In the genomic region with DNA sequence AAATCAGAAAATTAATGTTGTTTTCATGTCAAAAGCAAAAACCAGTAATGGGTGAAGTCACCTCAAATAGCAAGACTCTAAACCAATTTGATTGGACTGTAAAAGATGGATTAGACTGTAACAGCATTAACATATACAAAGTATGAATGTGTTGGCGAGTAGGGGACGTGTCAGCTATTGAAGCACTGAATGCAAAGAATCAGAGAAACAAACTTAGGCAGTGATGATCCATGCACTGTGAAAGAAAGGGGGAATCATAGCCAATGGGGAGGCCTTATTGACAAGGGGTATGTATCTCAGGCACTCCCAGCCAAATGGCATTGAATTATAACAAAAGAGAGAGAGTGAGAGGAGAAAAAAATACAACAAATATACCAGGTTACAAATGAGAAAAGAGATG, we compare ENCODE assay signal across 27 cellular contexts.
"Had no signal": no experiment of that assay in that cellular context is flagged by ENCODE, and none has a peak within 500 bp of the region (broad histone marks: within the 10 kb centered on the region; RNA-seq: fewer than 3 reads in every experiment).

No MANE protein-coding gene starts in this region.

- H3K4me3 ChIP-seq: stomach, suprapubic skin, testis, thoracic aorta, thyroid gland, tibial artery, transverse colon, upper lobe of left lung, upper lobe of right lung, uterus, vagina had no signal

- H3K9me3 ChIP-seq: stomach, suprapubic skin, testis, thoracic aorta, thyroid gland, tibial artery, transverse colon, upper lobe of left lung, upper lobe of right lung, uterus, vagina had no signal

- H3K4me1 ChIP-seq: stomach, suprapubic skin, testis, thyroid gland, tibial artery, transverse colon, upper lobe of left lung, upper lobe of right lung, uterus, vagina had no signal

- H3K4me3 Mint-ChIP-seq: stimulated activated effector memory CD8-positive, alpha-beta T cell treated with anti-CD3 and anti-CD28 coated beads, Interleukin-12 subunit alpha, Interleukin-12 subunit beta, amount 100 ng/mL, for 72 hours; stimulated activated memory B cell treated with anti-CD40 and anti-IgM and Interleukin-4, amounts not matched to agents 10 μg/mL and 1 μg/mL and 100 μg/mL, for 72 hours; stimulated activated naive B cell treated with anti-CD40 and anti-IgM and Interleukin-4, amounts not matched to agents 10 μg/mL and 1 μg/mL and 100 μg/mL, for 72 hours; stimulated activated naive CD8-positive, alpha-beta T cell treated with anti-CD3 and anti-CD28 coated beads, Interleukin-15, amount 100 ng/mL, for 72 hours; stimulated activated naive CD8-positive, alpha-beta T cell treated with anti-CD3 and anti-CD28 coated beads, Interleukin-15, Interleukin-2, amounts not matched to agents 100 ng/mL and 50 ng/mL, for 24 hours; type B pancreatic cell had no signal

- H3K27ac ChIP-seq: stomach, suprapubic skin, testis, thoracic aorta, thyroid gland, tibial artery, transverse colon, upper lobe of left lung, upper lobe of right lung, uterus, vagina had no signal

- H3K27me3 Mint-ChIP-seq: type B pancreatic cell had no signal

- H3K4me1 Mint-ChIP-seq: stimulated activated effector memory CD8-positive, alpha-beta T cell treated with anti-CD3 and anti-CD28 coated beads, Interleukin-12 subunit alpha, Interleukin-12 subunit beta, amount 100 ng/mL, for 72 hours; stimulated activated memory B cell treated with anti-CD40 and anti-IgM and Interleukin-4, amounts not matched to agents 10 μg/mL and 1 μg/mL and 100 μg/mL, for 72 hours; stimulated activated naive B cell treated with anti-CD40 and anti-IgM and Interleukin-4, amounts not matched to agents 10 μg/mL and 1 μg/mL and 100 μg/mL, for 72 hours; stimulated activated naive CD8-positive, alpha-beta T cell treated with anti-CD3 and anti-CD28 coated beads, Interleukin-15, amount 100 ng/mL, for 72 hours had no signal

- H3K27me3 ChIP-seq: stomach, suprapubic skin, testis, thyroid gland, tibial artery, transverse colon, upper lobe of left lung, upper lobe of right lung, uterus, vagina had no signal

- H3K36me3 Mint-ChIP-seq: stimulated activated effector memory CD8-positive, alpha-beta T cell treated with anti-CD3 and anti-CD28 coated beads, Interleukin-12 subunit alpha, Interleukin-12 subunit beta, amount 100 ng/mL, for 72 hours; stimulated activated memory B cell treated with anti-CD40 and anti-IgM and Interleukin-4, amounts not matched to agents 10 μg/mL and 1 μg/mL and 100 μg/mL, for 72 hours; stimulated activated naive B cell treated with anti-CD40 and anti-IgM and Interleukin-4, amounts not matched to agents 10 μg/mL and 1 μg/mL and 100 μg/mL, for 72 hours; type B pancreatic cell had no signal

- H3K9me3 Mint-ChIP-seq: stimulated activated effector memory CD8-positive, alpha-beta T cell treated with anti-CD3 and anti-CD28 coated beads, Interleukin-12 subunit alpha, Interleukin-12 subunit beta, amount 100 ng/mL, for 72 hours; stimulated activated memory B cell treated with anti-CD40 and anti-IgM and Interleukin-4, amounts not matched to agents 10 μg/mL and 1 μg/mL and 100 μg/mL, for 72 hours; stimulated activated naive CD8-positive, alpha-beta T cell treated with anti-CD3 and anti-CD28 coated beads, Interleukin-15, amount 100 ng/mL, for 72 hours; stimulated activated naive CD8-positive, alpha-beta T cell treated with anti-CD3 and anti-CD28 coated beads, Interleukin-15, Interleukin-2, amounts not matched to agents 100 ng/mL and 50 ng/mL, for 24 hours had no signal

- H3K27ac Mint-ChIP-seq: stimulated activated effector memory CD8-positive, alpha-beta T cell treated with anti-CD3 and anti-CD28 coated beads, Interleukin-12 subunit alpha, Interleukin-12 subunit beta, amount 100 ng/mL, for 72 hours; stimulated activated memory B cell treated with anti-CD40 and anti-IgM and Interleukin-4, amounts not matched to agents 10 μg/mL and 1 μg/mL and 100 μg/mL, for 72 hours; stimulated activated naive B cell treated with anti-CD40 and anti-IgM and Interleukin-4, amounts not matched to agents 10 μg/mL and 1 μg/mL and 100 μg/mL, for 72 hours; stimulated activated naive CD8-positive, alpha-beta T cell treated with anti-CD3 and anti-CD28 coated beads, Interleukin-15, amount 100 ng/mL, for 72 hours; stimulated activated naive CD8-positive, alpha-beta T cell treated with anti-CD3 and anti-CD28 coated beads, Interleukin-15, Interleukin-2, amounts not matched to agents 100 ng/mL and 50 ng/mL, for 24 hours; type B pancreatic cell had no signal

- DNase-seq: stimulated activated CD4-positive, alpha-beta T cell treated with anti-CD3 and anti-CD28 coated beads, Interleukin-2, amount 100 ng/mL, for 48 hours; stimulated activated CD4-positive, alpha-beta T cell treated with anti-CD3 and anti-CD28 coated beads, Interleukin-4, amount 100 ng/mL, for 1 hour; stimulated activated CD4-positive, alpha-beta T cell treated with anti-CD3 and anti-CD28 coated beads, Interleukin-4, amount 100 ng/mL, for 24 hours; stimulated activated CD4-positive, alpha-beta T cell treated with anti-CD3 and anti-CD28 coated beads, Interleukin-4, amount 100 ng/mL, for 4 hours; stimulated activated CD8-positive, alpha-beta memory T cell treated with anti-CD3 and anti-CD28 coated beads, Interleukin-4, amount 100 ng/mL, for 48 hours; stimulated activated naive B cell treated with anti-CD40 and anti-IgM and Interleukin-4, amounts not matched to agents 10 μg/mL and 1 μg/mL and 100 μg/mL, for 72 hours; stimulated activated naive CD4-positive, alpha-beta T cell; stimulated activated naive CD4-positive, alpha-beta T cell treated with Interleukin-2 at 50 U/mL for 16 hours; stimulated activated naive CD8-positive, alpha-beta T cell treated with anti-CD3 and anti-CD28 coated beads, Interleukin-15, amount 100 ng/mL, for 72 hours; stimulated activated naive CD8-positive, alpha-beta T cell treated with anti-CD3 and anti-CD28 coated beads, Interleukin-15, Interleukin-2, amounts not matched to agents 100 U/mL and 50 U/mL, for 24 hours; stomach; substantia nigra; testis; thyroid gland; tibial artery; transverse colon; trophoblast cell; upper lobe of left lung; upper lobe of right lung; uterus had no signal

- H3K36me3 ChIP-seq: stomach, suprapubic skin, thoracic aorta, thyroid gland, tibial artery, transverse colon, upper lobe of left lung, upper lobe of right lung, uterus, vagina had no signal
